ENCODE assay signal across 23 cellular contexts in genomic region chr22:44814266-44815098, GRCh38.
A peak's percentile ranks its signal among the peaks of the same experiment; 100 is the strongest.
DNase-seq lines count a peak whose midpoint lies in the region; ATAC-seq and TF ChIP-seq lines count a peak whose summit lies in the region.
"Had no signal": no experiment of that assay in that cellular context is flagged by ENCODE, and none has a peak within 500 bp of the region (broad histone marks: within the 10 kb centered on the region; RNA-seq: fewer than 3 reads in every experiment).

No MANE protein-coding gene starts in this region.

- no peak for TF ChIP-seq CTCF in natural killer cell (IDR thresholded peaks at IDR 0.05)

- H3K4me1 Mint-ChIP-seq in natural killer cell treated with Interleukin-12 subunit alpha and Interleukin-12 subunit beta and Interleukin-15 and Interleukin-18, amount 100 ng/mL, for 72 hours (ENCODE audit: low read depth in 2 of 2): no peaks in the 10 kb centered on the region
- H3K4me1 Mint-ChIP-seq in natural killer cell: no peaks in the 10 kb centered on the region

- no peaks in the 10 kb centered on the region for H3K9me3 Mint-ChIP-seq in natural killer cell treated with Interleukin-12 subunit alpha and Interleukin-12 subunit beta and Interleukin-15 and Interleukin-18, amount 100 ng/mL, for 72 hours
- no peaks in the 10 kb centered on the region for H3K9me3 Mint-ChIP-seq in natural killer cell
- H3K9me3 Mint-ChIP-seq: CD8-positive, alpha-beta T cell had no signal

- H3K36me3 Mint-ChIP-seq in natural killer cell treated with Interleukin-12 subunit alpha and Interleukin-12 subunit beta and Interleukin-15 and Interleukin-18, amount 100 ng/mL, for 72 hours: no peaks in the 10 kb centered on the region
- H3K36me3 Mint-ChIP-seq in natural killer cell: no peaks in the 10 kb centered on the region
- H3K36me3 Mint-ChIP-seq: CD8-positive, alpha-beta T cell had no signal

- intact Hi-C loops in natural killer cell (cut with micrococcal nuclease) (no loop called here), posterior vena cava (cut with DNase I) (no loop called here)

- no peak overlapping the region for H3K4me3 Mint-ChIP-seq in natural killer cell treated with Interleukin-12 subunit alpha and Interleukin-12 subunit beta and Interleukin-15 and Interleukin-18, amount 100 ng/mL, for 72 hours
- H3K4me3 Mint-ChIP-seq in natural killer cell: no peak overlapping the region
- H3K4me3 Mint-ChIP-seq: CD8-positive, alpha-beta T cell had no signal

- no peaks in the 10 kb centered on the region for H3K27me3 Mint-ChIP-seq in natural killer cell treated with Interleukin-12 subunit alpha and Interleukin-12 subunit beta and Interleukin-15 and Interleukin-18, amount 100 ng/mL, for 72 hours
- no peaks in the 10 kb centered on the region for H3K27me3 Mint-ChIP-seq in natural killer cell (ENCODE audit: low read depth in 2 of 2)

- no peak for ATAC-seq in natural killer cell treated with Interleukin-12 subunit alpha and Interleukin-12 subunit beta and Interleukin-15 and Interleukin-18, amount 100 ng/mL, for 72 hours
- no peak for ATAC-seq in natural killer cell
- ATAC-seq in esophagus mucosa: peak; percentile 17
- no peak for ATAC-seq in HG02610 (IDR thresholded peaks at IDR 0.05; ENCODE audit: unreplicated experiment)
- ATAC-seq: CD8-positive, alpha-beta T cell had no signal

- H3K27ac Mint-ChIP-seq in natural killer cell treated with Interleukin-12 subunit alpha and Interleukin-12 subunit beta and Interleukin-15 and Interleukin-18, amount 100 ng/mL, for 72 hours: no peak overlapping the region
- no peak overlapping the region for H3K27ac Mint-ChIP-seq in natural killer cell
- H3K27ac Mint-ChIP-seq: CD8-positive, alpha-beta T cell had no signal

- DNase-seq in natural killer cell treated with Interleukin-12 subunit alpha and Interleukin-12 subunit beta and Interleukin-15 and Interleukin-18, amount 100 ng/mL, for 72 hours (ENCODE audit: low spot score): peak; percentile 50
- DNase-seq in natural killer cell (no peak), posterior vena cava (ENCODE audit: low spot score) (peak; percentile 66), cerebellar cortex (ENCODE audit: low spot score) (no peak), ecto neural progenitor cell (ENCODE audit: low spot score) (no peak)
- DNase-seq: C1 segment of cervical spinal cord; Caco-2; CD8-positive, alpha-beta T cell; DMS 273 treated with DMSO at 0.1 percent for 48 hours; DMS79 treated with DMSO at 0.1 percent for 48 hours; GF-D8; GOT3; HCEC 1CT; KG1; MM.1S; NCI-H2029; NCI-H446; NCI-H524 treated with DMSO at 0.1 percent for 48 hours; NCI-H82; RPMI8226; SHP77 treated with DMSO at 0.1 percent for 48 hours had no signal

Comparison
In these comparisons a context has a peak if more than half of its experiments do, and no peak if none do; other contexts are left out.
1. DNase-seq: peak in natural killer cell treated with Interleukin-12 subunit alpha and Interleukin-12 subunit beta and Interleukin-15 and Interleukin-18, amount 100 ng/mL, for 72 hours (single experiment) and posterior vena cava (single experiment); none in natural killer cell (single experiment), cerebellar cortex (single experiment) and ecto neural progenitor cell (single experiment).